In the genomic region with DNA sequence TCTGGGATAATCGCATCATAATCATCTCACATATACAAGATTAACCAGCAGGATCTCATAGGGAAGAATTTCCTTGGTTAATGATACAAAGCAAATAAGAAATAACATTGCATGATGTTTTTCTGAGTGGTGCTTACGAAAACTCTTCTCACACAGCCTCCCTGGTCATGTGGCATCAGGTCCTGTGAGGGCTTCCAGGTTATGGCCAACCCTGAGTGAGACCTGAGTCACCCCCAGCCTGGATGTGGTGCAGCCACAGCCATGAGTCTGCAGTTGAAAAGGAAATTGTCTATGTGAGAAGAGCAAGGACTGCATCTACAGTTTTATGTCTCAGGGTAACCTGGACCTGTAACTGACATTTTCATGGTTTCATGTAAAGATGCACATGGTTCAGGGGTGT, we compare ENCODE assay signal across 17 cellular contexts.
DNase-seq lines count a peak whose midpoint lies in the region; ATAC-seq and TF ChIP-seq lines count a peak whose summit lies in the region.
"Had no signal": no experiment of that assay in that cellular context is flagged by ENCODE, and none has a peak within 500 bp of the region (broad histone marks: within the 10 kb centered on the region; RNA-seq: fewer than 3 reads in every experiment).

No MANE protein-coding gene starts in this region.

- intact Hi-C loops in activated CD8-positive, alpha-beta T cell treated with anti-CD3 and anti-CD28 coated beads for 36 hours (cut with micrococcal nuclease), result no loop called here

- H3K36me3 Mint-ChIP-seq in activated T-cell treated with anti-CD3 and anti-CD28 coated beads, Interleukin-2, amount 50 U/mL, for 4 hours (ENCODE audit: insufficient read depth), result no peaks in the 10 kb centered on the region
- H3K36me3 Mint-ChIP-seq in activated CD8-positive, alpha-beta T cell treated with anti-CD3 and anti-CD28 coated beads for 36 hours (ENCODE audit: low read depth), result no peaks in the 10 kb centered on the region

- DNase-seq in activated T-cell treated with anti-CD3 and anti-CD28 coated beads, Interleukin-2, amount 50 U/mL, for 4 hours, result no peak
- no peak for DNase-seq in activated T-cell treated with anti-CD3 and anti-CD28 coated beads, Interleukin-2, amount 50 U/mL, for 1 hour
- DNase-seq in LHCN-M2 (ENCODE audit: low read depth), result peak; percentile 12
- DNase-seq in activated CD8-positive, alpha-beta T cell treated with anti-CD3 and anti-CD28 coated beads for 36 hours, result peak; percentile 15
- DNase-seq in stimulated activated CD8-positive, alpha-beta memory T cell treated with anti-CD3 and anti-CD28 coated beads, Interleukin-7, amount 100 ng/mL, for 48 hours (ENCODE audit: extremely low read depth in 1 of 2, low read depth in 1 of 2), result peak; percentile 2 to 17
- DNase-seq in AG08396 (ENCODE audit: low spot score), result no peak
- DNase-seq in kidney glomerular epithelial cell (lab: John Stamatoyannopoulos, UW), result no peak
- DNase-seq in NCI-H446 (lab: John Stamatoyannopoulos, UW), result no peak
- DNase-seq: activated gamma-delta T cell treated with Interleukin-2 at 50 U/mL for 16 hours, endodermal cell, foreskin keratinocyte, left colon, NCI-H1092, NCI-H2081, Peyer's patch had no signal

- TF ChIP-seq CTCF in activated CD8-positive, alpha-beta T cell treated with anti-CD3 and anti-CD28 coated beads for 36 hours (IDR thresholded peaks at IDR 0.05), result no peak

- CTCF ChIA-PET in activated CD8-positive, alpha-beta T cell treated with anti-CD3 and anti-CD28 coated beads for 36 hours (lab: Charles Lee), result interaction anchor here (1.0 to 3.8 kb wide), 3 partner anchors 34 to 256 kb away, joined by 3 to 36 read pairs (median 11); no protein-coding TSS in a partner anchor

- H3K4me3 Mint-ChIP-seq in activated T-cell treated with anti-CD3 and anti-CD28 coated beads, Interleukin-2, amount 50 U/mL, for 4 hours, result no peak overlapping the region
- no peak overlapping the region for H3K4me3 Mint-ChIP-seq in activated CD8-positive, alpha-beta T cell treated with anti-CD3 and anti-CD28 coated beads for 36 hours
- H3K4me3 Mint-ChIP-seq: endodermal cell had no signal

- no peaks in the 10 kb centered on the region for H3K9me3 Mint-ChIP-seq in activated T-cell treated with anti-CD3 and anti-CD28 coated beads, Interleukin-2, amount 50 U/mL, for 4 hours
- no peaks in the 10 kb centered on the region for H3K9me3 Mint-ChIP-seq in activated CD8-positive, alpha-beta T cell treated with anti-CD3 and anti-CD28 coated beads for 36 hours
- H3K9me3 Mint-ChIP-seq: endodermal cell had no signal

- H3K27me3 Mint-ChIP-seq in activated T-cell treated with anti-CD3 and anti-CD28 coated beads, Interleukin-2, amount 50 U/mL, for 4 hours (ENCODE audit: low read depth), result peaks cover 38% of the 10 kb centered on the region
- H3K27me3 Mint-ChIP-seq in activated CD8-positive, alpha-beta T cell treated with anti-CD3 and anti-CD28 coated beads for 36 hours, result peaks cover 10% of the 10 kb centered on the region

- H3K4me1 Mint-ChIP-seq in activated T-cell treated with anti-CD3 and anti-CD28 coated beads, Interleukin-2, amount 50 U/mL, for 4 hours (ENCODE audit: low read depth), result peaks cover 4% of the 10 kb centered on the region
- H3K4me1 Mint-ChIP-seq in activated CD8-positive, alpha-beta T cell treated with anti-CD3 and anti-CD28 coated beads for 36 hours (ENCODE audit: low read depth), result peaks cover 2% of the 10 kb centered on the region

- peak; percentile 18 to 59 for ATAC-seq in activated T-cell treated with anti-CD3 and anti-CD28 coated beads, Interleukin-2, amount 50 U/mL, for 4 hours
- peak; percentile 34 for ATAC-seq in activated CD8-positive, alpha-beta T cell treated with anti-CD3 and anti-CD28 coated beads for 36 hours
- ATAC-seq: foreskin keratinocyte, GM12878, HepG2, left colon had no signal

- no peak overlapping the region for H3K27ac Mint-ChIP-seq in activated CD8-positive, alpha-beta T cell treated with anti-CD3 and anti-CD28 coated beads for 36 hours
- H3K27ac Mint-ChIP-seq: endodermal cell had no signal

- POLR2A ChIA-PET in activated CD8-positive, alpha-beta T cell treated with anti-CD3 and anti-CD28 coated beads for 36 hours (lab: Charles Lee), result no interaction called here

Comparison
In these comparisons a context has a peak if more than half of its experiments do, and no peak if none do; other contexts are left out.
1. DNase-seq: peak in LHCN-M2 (single experiment), activated CD8-positive, alpha-beta T cell treated with anti-CD3 and anti-CD28 coated beads for 36 hours (single experiment) and stimulated activated CD8-positive, alpha-beta memory T cell treated with anti-CD3 and anti-CD28 coated beads, Interleukin-7, amount 100 ng/mL, for 48 hours (2 of 2); none in activated T-cell treated with anti-CD3 and anti-CD28 coated beads, Interleukin-2, amount 50 U/mL, for 4 hours (single experiment), activated T-cell treated with anti-CD3 and anti-CD28 coated beads, Interleukin-2, amount 50 U/mL, for 1 hour (single experiment), AG08396 (single experiment), kidney glomerular epithelial cell (single experiment) and NCI-H446 (0 of 2).